ENCODE assay signal across 11 cellular contexts in the genomic region with DNA sequence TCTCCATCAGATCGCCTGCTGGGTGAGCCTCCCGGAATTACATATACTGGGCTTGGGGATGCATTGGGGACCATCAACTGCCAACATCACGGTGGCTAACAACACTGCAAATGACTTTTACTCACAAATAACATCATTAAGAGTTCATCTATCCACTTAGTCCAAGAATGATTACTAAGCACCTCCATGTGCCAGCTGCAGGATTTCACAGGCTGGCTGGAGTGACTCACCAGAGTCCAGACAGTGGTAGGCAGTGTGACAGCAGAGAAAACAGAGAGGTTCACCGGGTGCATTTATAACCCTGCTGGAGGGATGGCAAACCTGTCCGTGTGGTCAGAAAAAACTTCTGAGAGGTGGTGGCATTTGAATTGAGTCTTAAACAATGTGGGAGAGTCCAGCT. TPM values are rescaled to one million over a fixed set of nuclear protein-coding genes. Genes with fewer than 3 reads are reported as not detected.
A peak's percentile ranks its signal among the peaks of the same experiment; 100 is the strongest.
DNase-seq lines count a peak whose midpoint lies in the region; ATAC-seq, FAIRE-seq and TF ChIP-seq lines count a peak whose summit lies in the region.
"Had no signal": no experiment of that assay in that cellular context is flagged by ENCODE, and none has a peak within 500 bp of the region (broad histone marks: within the 10 kb centered on the region; RNA-seq: fewer than 3 reads in every experiment).

No MANE protein-coding gene starts in this region.

- no peaks in the 10 kb centered on the region for H3K36me3 Mint-ChIP-seq in progenitor cell of endocrine pancreas (ENCODE audit: insufficient read depth)

- peak; percentile 34 for FAIRE-seq in keratinocyte (lab: Jason Lieb, UNC)

- peaks cover 22% of the 10 kb centered on the region for H3K27me3 ChIP-seq in keratinocyte (ENCODE audit: control insufficient read depth, extremely low read depth, insufficient read depth, low read length)

- peak in 2 of 3 experiments; percentile 5 to 17 for TF ChIP-seq CTCF in keratinocyte (optimal IDR thresholded peaks at IDR 0.05 in 1 of 3, IDR thresholded peaks at IDR 0.05 in 1 of 3, conservative IDR thresholded peaks at IDR 0.05 in 1 of 3; ENCODE audit: extremely low read depth in 1 of 3, insufficient read depth in 2 of 3, low read length in 3 of 3)
- no peak for TF ChIP-seq CTCF in progenitor cell of endocrine pancreas (IDR thresholded peaks at IDR 0.05; ENCODE audit: unreplicated experiment)

- no peak overlapping the region for H3K27ac Mint-ChIP-seq in progenitor cell of endocrine pancreas

- H3K4me1 ChIP-seq in keratinocyte (ENCODE audit: control insufficient read depth, extremely low read depth, insufficient read depth, low read length): peaks cover 28% of the 10 kb centered on the region

- no peaks in the 10 kb centered on the region for H3K9me3 Mint-ChIP-seq in progenitor cell of endocrine pancreas (ENCODE audit: low read depth)

- peaks cover 52% of the 10 kb centered on the region for H3K27me3 Mint-ChIP-seq in progenitor cell of endocrine pancreas

- no peak overlapping the region for H3K9ac ChIP-seq in keratinocyte (ENCODE audit: control insufficient read depth, extremely low read depth, insufficient read depth, low read length)

- no peak overlapping the region for H3K4me3 ChIP-seq in keratinocyte (ENCODE audit: control insufficient read depth in 2 of 3, extremely low read depth in 1 of 3, insufficient read depth in 2 of 3, low read depth in 1 of 3, low read length in 3 of 3)

- H3K79me2 ChIP-seq in keratinocyte (ENCODE audit: control insufficient read depth, insufficient read depth, low read length): no peaks in the 10 kb centered on the region

- no peaks in the 10 kb centered on the region for H3K9me1 ChIP-seq in keratinocyte (ENCODE audit: control insufficient read depth, extremely low read depth, insufficient read depth, low read length)

- DNase-seq in AG08396 (ENCODE audit: low spot score) (peak; percentile 78), HT1080 (ENCODE audit: low read depth) (peak; percentile 85), astrocyte of the hippocampus (ENCODE audit: low read depth, low spot score) (peak; percentile 92), keratinocyte (ENCODE audit: low read depth, low spot score) (peak; percentile 40), progenitor cell of endocrine pancreas (ENCODE audit: low spot score, unreplicated experiment) (no peak)
- no peak for DNase-seq in activated CD4-positive, alpha-beta T cell treated with anti-CD3 and anti-CD28 coated beads, Interleukin-2, amount 50 U/mL, for 4 hours
- DNase-seq: activated effector memory CD4-positive, alpha-beta T cell treated with anti-CD3 and anti-CD28 coated beads, Interleukin-2, amount 50 U/mL, for 16 hours; NCI-H524; stimulated activated CD4-positive, alpha-beta T cell treated with anti-CD3 and anti-CD28 coated beads, Interleukin-15, amount 100 ng/mL, for 24 hours had no signal

- H3K36me3 ChIP-seq in keratinocyte (ENCODE audit: control insufficient read depth in 2 of 2, extremely low read depth in 1 of 2, insufficient read depth in 2 of 2, low read length in 2 of 2): no peaks in the 10 kb centered on the region

- H3K27ac ChIP-seq in keratinocyte (ENCODE audit: control insufficient read depth, insufficient read depth, low read length): no peak overlapping the region

- H3K4me1 Mint-ChIP-seq in progenitor cell of endocrine pancreas (ENCODE audit: low read depth): peaks cover 18% of the 10 kb centered on the region

- no peak overlapping the region for H2AFZ ChIP-seq in keratinocyte (ENCODE audit: control insufficient read depth, low read length)

- no peak overlapping the region for H3K4me3 Mint-ChIP-seq in progenitor cell of endocrine pancreas (ENCODE audit: low read depth)

- no peaks in the 10 kb centered on the region for H4K20me1 ChIP-seq in keratinocyte (ENCODE audit: control insufficient read depth, extremely low read depth, insufficient read depth, low read length)

- no peaks in the 10 kb centered on the region for H3K9me3 ChIP-seq in keratinocyte (ENCODE audit: control insufficient read depth, low read depth, low read length)

- peak overlapping the region; percentile 14 for H3K4me2 ChIP-seq in keratinocyte (ENCODE audit: control insufficient read depth, extremely low read depth, insufficient read depth, low read depth, low read length)

- ATAC-seq in HG03159 (IDR thresholded peaks at IDR 0.05; ENCODE audit: unreplicated experiment): no peak
- ATAC-seq in GM18909 (IDR thresholded peaks at IDR 0.05; ENCODE audit: poor library complexity, unreplicated experiment): no peak

- dilution Hi-C loops in keratinocyte (cut with MboI; ENCODE audit: extremely low pct_ligation_motif_present, low sequenced_read_pairs): loop anchor here (10.0 kb wide), 1 partner anchor 431 kb away; no protein-coding TSS in a partner anchor

RNA-seq across cellular contexts. Expression of a gene that starts 3.2 kb away (rescaled TPM):
- total RNA-seq in HT1080 (2014; rRNA removed; shearing (Covaris generic)): not detected in 2 replicates
- polyA plus RNA-seq in HT1080 (2015; cell fraction: cytosol; rRNA removed): 3.7 and 4.2 TPM in 2 replicates
- 5.1 and 5.7 TPM in 2 replicates for polyA plus RNA-seq in HT1080 (2015; cell fraction: nucleus; rRNA removed)
- 0.95 to 83.3 TPM (median 14.0 TPM) in 3 replicates for polyA plus RNA-seq in keratinocyte
- 2.4 TPM for polyA plus RNA-seq in keratinocyte (2011; ENCODE audit: low read depth)
- polyA plus RNA-seq in keratinocyte (2011; cell fraction: cytosol; rRNA removed): 1.4 and 3.0 TPM in 2 replicates
- polyA plus RNA-seq in keratinocyte (2011; cell fraction: nucleus; rRNA removed): 19.5 and 23.4 TPM in 2 replicates
- 0.86 and 6.5 TPM in 2 replicates for polyA plus RNA-seq in keratinocyte (2012; ENCODE audit: low replicate concordance)
- polyA minus RNA-seq in keratinocyte: 5.8 to 31.5 TPM in 2 of 3 replicates, not detected in the other
- 2.9 TPM for polyA minus RNA-seq in keratinocyte (2011; cell fraction: cytosol; rRNA and poly(A)+ RNA removed)
- polyA minus RNA-seq in keratinocyte (2011; cell fraction: nucleus; rRNA and poly(A)+ RNA removed): 20.2 and 23.7 TPM in 2 replicates
- 8.6 and 10.3 TPM in 2 replicates for total RNA-seq in progenitor cell of endocrine pancreas

RNA-seq across cellular contexts. Expression of a gene that starts 36.0 kb away (rescaled TPM):
- 0.48 TPM in 1 of 2 replicates, not detected in the other for total RNA-seq in HT1080 (2014; rRNA removed; shearing (Covaris generic))
- polyA plus RNA-seq in HT1080 (2015; cell fraction: cytosol; rRNA removed): 0.08 TPM in 1 of 2 replicates, not detected in the other
- polyA plus RNA-seq in HT1080 (2015; cell fraction: nucleus; rRNA removed): 0.20 and 0.74 TPM in 2 replicates
- not detected in 3 replicates for polyA plus RNA-seq in keratinocyte
- not detected for polyA plus RNA-seq in keratinocyte (2011; ENCODE audit: low read depth)
- not detected in 2 replicates for polyA plus RNA-seq in keratinocyte (2011; cell fraction: cytosol; rRNA removed)
- not detected in 2 replicates for polyA plus RNA-seq in keratinocyte (2011; cell fraction: nucleus; rRNA removed)
- 0.13 TPM in 1 of 2 replicates, not detected in the other for polyA plus RNA-seq in keratinocyte (2012; ENCODE audit: low replicate concordance)
- not detected in 3 replicates for polyA minus RNA-seq in keratinocyte
- not detected for polyA minus RNA-seq in keratinocyte (2011; cell fraction: cytosol; rRNA and poly(A)+ RNA removed)
- polyA minus RNA-seq in keratinocyte (2011; cell fraction: nucleus; rRNA and poly(A)+ RNA removed): not detected in 2 replicates
- total RNA-seq in progenitor cell of endocrine pancreas: 0.24 TPM in 1 of 2 replicates, not detected in the other

RNA-seq across cellular contexts. Expression of a gene that starts 51.4 kb away (rescaled TPM):
- not detected in 2 replicates for total RNA-seq in HT1080 (2014; rRNA removed; shearing (Covaris generic))
- polyA plus RNA-seq in HT1080 (2015; cell fraction: cytosol; rRNA removed): 0.01 and 0.03 TPM in 2 replicates
- not detected in 2 replicates for polyA plus RNA-seq in HT1080 (2015; cell fraction: nucleus; rRNA removed)
- polyA plus RNA-seq in keratinocyte: not detected in 3 replicates
- not detected for polyA plus RNA-seq in keratinocyte (2011; ENCODE audit: low read depth)
- not detected in 2 replicates for polyA plus RNA-seq in keratinocyte (2011; cell fraction: cytosol; rRNA removed)
- polyA plus RNA-seq in keratinocyte (2011; cell fraction: nucleus; rRNA removed): 0.03 TPM in 1 of 2 replicates, not detected in the other
- not detected in 2 replicates for polyA plus RNA-seq in keratinocyte (2012; ENCODE audit: low replicate concordance)
- polyA minus RNA-seq in keratinocyte: not detected in 3 replicates
- polyA minus RNA-seq in keratinocyte (2011; cell fraction: cytosol; rRNA and poly(A)+ RNA removed): not detected
- not detected in 2 replicates for polyA minus RNA-seq in keratinocyte (2011; cell fraction: nucleus; rRNA and poly(A)+ RNA removed)
- total RNA-seq in progenitor cell of endocrine pancreas: not detected in 2 replicates

Comparison
In these comparisons a context has a peak if more than half of its experiments do, and no peak if none do; other contexts are left out.
1. DNase-seq: peak in AG08396 (single experiment), HT1080 (single experiment), astrocyte of the hippocampus (single experiment) and keratinocyte (single experiment); none in progenitor cell of endocrine pancreas (single experiment) and activated CD4-positive, alpha-beta T cell treated with anti-CD3 and anti-CD28 coated beads, Interleukin-2, amount 50 U/mL, for 4 hours (0 of 2).